30 cellular contexts compared by ENCODE assay signal in the genomic region with DNA sequence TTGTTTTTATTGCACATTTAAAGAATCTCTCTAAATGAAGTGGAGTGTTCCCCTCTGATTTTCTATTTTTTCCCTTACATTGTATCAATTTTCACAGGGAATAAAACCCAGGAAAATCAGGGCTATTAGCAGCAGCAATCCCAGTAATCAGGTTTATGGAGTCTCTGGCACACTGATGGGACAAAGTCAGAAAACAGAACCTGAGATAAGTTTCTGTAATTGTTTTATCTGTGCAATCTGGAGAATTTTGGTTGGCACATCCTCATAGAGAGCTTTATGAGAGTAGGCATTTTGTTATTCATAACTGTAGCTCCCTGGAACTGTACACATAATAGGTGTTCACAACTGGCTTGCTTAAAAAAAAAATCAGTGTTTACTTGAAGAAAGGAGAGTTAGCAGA.
DNase-seq lines count a peak whose midpoint lies in the region; ATAC-seq, FAIRE-seq and TF ChIP-seq lines count a peak whose summit lies in the region.
"Had no signal": no experiment of that assay in that cellular context is flagged by ENCODE, and none has a peak within 500 bp of the region (broad histone marks: within the 10 kb centered on the region; RNA-seq: fewer than 3 reads in every experiment).

No MANE protein-coding gene starts in this region.

- no peak for ATAC-seq in activated T-cell treated with anti-CD3 and anti-CD28 coated beads, Interleukin-2, amount 50 U/mL, for 72 hours (replicated peaks in 1 of 2)
- no peak for ATAC-seq in activated T-helper 17 cell treated with anti-CD3 and anti-CD28 coated beads, Interleukin-2, amount 50 U/mL, for 72 hours (replicated peaks)
- ATAC-seq in HG03571 (IDR thresholded peaks at IDR 0.05; ENCODE audit: unreplicated experiment) (no peak), HG02763 (IDR thresholded peaks at IDR 0.05; ENCODE audit: unreplicated experiment) (no peak)
- ATAC-seq: gastrocnemius medialis had no signal

- no peaks in the 10 kb centered on the region for H3K9me3 ChIP-seq in CD8-positive, alpha-beta memory T cell (ENCODE audit: low read length)
- H3K9me3 ChIP-seq: adrenal gland, gastrocnemius medialis, prostate gland, sigmoid colon, SJCRH30, tibial artery had no signal

- no peak overlapping the region for H3K27ac Mint-ChIP-seq in activated T-cell treated with anti-CD3 and anti-CD28 coated beads, Interleukin-2, amount 50 U/mL, for 72 hours
- peak overlapping the region in 1 of 8 donors; percentile 24 for H3K27ac Mint-ChIP-seq in CD8-positive, alpha-beta memory T cell
- H3K27ac Mint-ChIP-seq in activated T-helper 17 cell treated with anti-CD3 and anti-CD28 coated beads, Interleukin-2, amount 50 U/mL, for 72 hours, result peak overlapping the region; percentile 28
- H3K27ac Mint-ChIP-seq in nephron, result peak overlapping the region; percentile 2 to 26 (median 4)
- H3K27ac Mint-ChIP-seq: B cell, brain had no signal

- H3K4me3 Mint-ChIP-seq in activated T-cell treated with anti-CD3 and anti-CD28 coated beads, Interleukin-2, amount 50 U/mL, for 72 hours, result peak overlapping the region; percentile 1 to 46
- no peak overlapping the region for H3K4me3 Mint-ChIP-seq in CD8-positive, alpha-beta memory T cell
- peak overlapping the region; percentile 18 for H3K4me3 Mint-ChIP-seq in activated T-helper 17 cell treated with anti-CD3 and anti-CD28 coated beads, Interleukin-2, amount 50 U/mL, for 72 hours
- H3K4me3 Mint-ChIP-seq in nephron, result no peak overlapping the region
- H3K4me3 Mint-ChIP-seq: B cell, brain, H9 had no signal

- no peak for TF ChIP-seq POLR2A in GM12892 (IDR thresholded peaks at IDR 0.05; ENCODE audit: low read depth, low read length)

- no peak for FAIRE-seq in GM12892 (lab: Jason Lieb, UNC)
- FAIRE-seq: GM12891, TTC549 had no signal

- H3K27ac ChIP-seq in CD8-positive, alpha-beta memory T cell (ENCODE audit: low read depth, low read length), result no peak overlapping the region
- H3K27ac ChIP-seq: adrenal gland, dorsolateral prefrontal cortex, gastrocnemius medialis, HL-60, prostate gland, sigmoid colon, SJCRH30, tibial artery had no signal

- CTCF ChIA-PET in CD8-positive, alpha-beta memory T cell (lab: Charles Lee), result no interaction called here

- no peaks in the 10 kb centered on the region for H3K27me3 ChIP-seq in CD8-positive, alpha-beta memory T cell (ENCODE audit: insufficient read depth, low read length, poor library complexity, severe bottlenecking)
- H3K27me3 ChIP-seq: adrenal gland, dorsolateral prefrontal cortex, gastrocnemius medialis, sigmoid colon, SJCRH30, tibial artery had no signal

- DNase-seq in activated T-cell treated with anti-CD3 and anti-CD28 coated beads, Interleukin-2, amount 50 U/mL, for 72 hours, result no peak
- no peak for DNase-seq in activated T-cell treated with anti-CD3 and anti-CD28 coated beads for 4 hours
- DNase-seq in CD8-positive, alpha-beta memory T cell, result no peak
- DNase-seq in GM12892 (ENCODE audit: insufficient read length), result no peak
- DNase-seq: ACHN; adrenal gland; COR-L47; DMS53; dorsolateral prefrontal cortex; gastrocnemius medialis; H9; KBM-7; NCI-H1092; NCI-H1694 treated with DMSO at 0.1 percent for 48 hours; NCI-H2171; NCI-H510A; sigmoid colon; SJCRH30; stimulated activated CD4-positive, alpha-beta T cell treated with anti-CD3 and anti-CD28 coated beads, Interleukin-4, amount 100 ng/mL, for 1 hour; tibial artery had no signal

- H3K9me3 Mint-ChIP-seq in activated T-cell treated with anti-CD3 and anti-CD28 coated beads, Interleukin-2, amount 50 U/mL, for 72 hours, result peaks cover 0 to 2% of the 10 kb centered on the region in 2 donors
- H3K9me3 Mint-ChIP-seq in CD8-positive, alpha-beta memory T cell, result no peaks in the 10 kb centered on the region
- no peaks in the 10 kb centered on the region for H3K9me3 Mint-ChIP-seq in activated T-helper 17 cell treated with anti-CD3 and anti-CD28 coated beads, Interleukin-2, amount 50 U/mL, for 72 hours
- H3K9me3 Mint-ChIP-seq in nephron, result no peaks in the 10 kb centered on the region
- H3K9me3 Mint-ChIP-seq: H9 had no signal

- peak overlapping the region; percentile 30 for H3K4me3 ChIP-seq in CD8-positive, alpha-beta memory T cell (ENCODE audit: low read length)
- H3K4me3 ChIP-seq: adrenal gland, dorsolateral prefrontal cortex, gastrocnemius medialis, prostate gland, sigmoid colon, SJCRH30, tibial artery had no signal

- H3K36me3 ChIP-seq in CD8-positive, alpha-beta memory T cell (ENCODE audit: insufficient read depth, low read length), result no peaks in the 10 kb centered on the region
- H3K36me3 ChIP-seq: adrenal gland, gastrocnemius medialis, prostate gland, sigmoid colon, SJCRH30, tibial artery had no signal

- H3K4me1 ChIP-seq in CD8-positive, alpha-beta memory T cell (ENCODE audit: insufficient read depth, low read length), result peaks cover 62% of the 10 kb centered on the region
- H3K4me1 ChIP-seq: gastrocnemius medialis, prostate gland, sigmoid colon, SJCRH30 had no signal

- no peaks in the 10 kb centered on the region for H3K27me3 Mint-ChIP-seq in activated T-cell treated with anti-CD3 and anti-CD28 coated beads, Interleukin-2, amount 50 U/mL, for 72 hours (ENCODE audit: low read depth)
- H3K27me3 Mint-ChIP-seq in CD8-positive, alpha-beta memory T cell, result peaks cover 0 to under 1% of the 10 kb centered on the region in 2 donors
- H3K27me3 Mint-ChIP-seq in activated T-helper 17 cell treated with anti-CD3 and anti-CD28 coated beads, Interleukin-2, amount 50 U/mL, for 72 hours, result no peaks in the 10 kb centered on the region
- H3K27me3 Mint-ChIP-seq in nephron (ENCODE audit: low read depth), result no peaks in the 10 kb centered on the region

- POLR2A ChIA-PET in CD8-positive, alpha-beta memory T cell (lab: Charles Lee), result no interaction called here

- peaks cover 79% of the 10 kb centered on the region for H3K4me1 Mint-ChIP-seq in activated T-cell treated with anti-CD3 and anti-CD28 coated beads, Interleukin-2, amount 50 U/mL, for 72 hours (ENCODE audit: low read depth)
- peaks cover 15 to 33% (median 27%) of the 10 kb centered on the region in 3 donors for H3K4me1 Mint-ChIP-seq in CD8-positive, alpha-beta memory T cell
- H3K4me1 Mint-ChIP-seq in activated T-helper 17 cell treated with anti-CD3 and anti-CD28 coated beads, Interleukin-2, amount 50 U/mL, for 72 hours, result peaks cover 31% of the 10 kb centered on the region
- H3K4me1 Mint-ChIP-seq in nephron, result peaks cover 13% of the 10 kb centered on the region
- H3K4me1 Mint-ChIP-seq: brain, H9 had no signal

- peaks cover 2 to 3% of the 10 kb centered on the region in 2 donors for H3K36me3 Mint-ChIP-seq in activated T-cell treated with anti-CD3 and anti-CD28 coated beads, Interleukin-2, amount 50 U/mL, for 72 hours (ENCODE audit: insufficient read depth in 2 of 2)
- no peaks in the 10 kb centered on the region for H3K36me3 Mint-ChIP-seq in CD8-positive, alpha-beta memory T cell
- no peaks in the 10 kb centered on the region for H3K36me3 Mint-ChIP-seq in activated T-helper 17 cell treated with anti-CD3 and anti-CD28 coated beads, Interleukin-2, amount 50 U/mL, for 72 hours (ENCODE audit: low read depth)
- no peaks in the 10 kb centered on the region for H3K36me3 Mint-ChIP-seq in nephron (ENCODE audit: low read depth)
- H3K36me3 Mint-ChIP-seq: brain had no signal

- no peak for TF ChIP-seq CTCF in nephron (IDR thresholded peaks at IDR 0.05; ENCODE audit: unreplicated experiment in 3 of 3)

Comparison
In these comparisons a context has a peak if more than half of its experiments do, and no peak if none do; other contexts are left out.
1. H3K4me3 Mint-ChIP-seq: peak in activated T-cell treated with anti-CD3 and anti-CD28 coated beads, Interleukin-2, amount 50 U/mL, for 72 hours (2 of 2) and activated T-helper 17 cell treated with anti-CD3 and anti-CD28 coated beads, Interleukin-2, amount 50 U/mL, for 72 hours (single experiment); none in CD8-positive, alpha-beta memory T cell (0 of 7) and nephron (0 of 3).